12 cellular contexts compared by ENCODE assay signal in genomic region chr2:232439758-232440135, GRCh38. TPM values are rescaled to one million over a fixed set of nuclear protein-coding genes. Genes with fewer than 3 reads are reported as not detected.
DNase-seq lines count a peak whose midpoint lies in the region; ATAC-seq, FAIRE-seq and TF ChIP-seq lines count a peak whose summit lies in the region.
"Had no signal": no experiment of that assay in that cellular context is flagged by ENCODE, and none has a peak within 500 bp of the region (broad histone marks: within the 10 kb centered on the region; RNA-seq: fewer than 3 reads in every experiment).

No MANE protein-coding gene starts in this region.

- H4K91ac ChIP-seq in H1 (replicated peaks; ENCODE audit: insufficient read length, low read length) = no peak overlapping the region

- 0 out of 2 replicates have a peak overlapping the region, but pooled peaks have one; percentile 40 for H2AK5ac ChIP-seq in H1 (ENCODE audit: low read depth, low read length)

- H3K27me3 ChIP-seq in DND-41 (ENCODE audit: insufficient read depth, low read length, poor library complexity) (no peaks in the 10 kb centered on the region), H1 (replicated peaks in 1 of 4; ENCODE audit: control insufficient read depth in 3 of 4, extremely low read depth in 1 of 4, insufficient read depth in 3 of 4, low read length in 3 of 4) (peaks cover 0 to 2% (median 0%) of the 10 kb centered on the region in 4 experiments; a peak in 3 of 7 replicates)
- H3K27me3 ChIP-seq: testis had no signal

- CTCF ChIA-PET in H1 (lab: Charles Lee; ENCODE audit: partially characterized antibody) = interaction anchor here (0.6 to 4.9 kb wide), 55 partner anchors 10 to 659 kb away, joined by 3 to 68 read pairs (median 5); partner anchors contain the start of genes ALPP and CHRND

- POLR2A ChIA-PET in H1 (lab: Charles Lee; ENCODE audit: partially characterized antibody) = interaction anchor here (1.2 to 1.7 kb wide), 7 partner anchors 22 to 72 kb away, joined by 3 to 9 read pairs (median 4); no protein-coding TSS in a partner anchor

- H3K23ac ChIP-seq in H1 (ENCODE audit: insufficient read length) = no peak overlapping the region

- no peak for FAIRE-seq in H1 (lab: Jason Lieb, UNC)

- no peak overlapping the region for H3K4me2 ChIP-seq in DND-41 (ENCODE audit: insufficient read depth, low read length)
- H3K4me2 ChIP-seq in H1 (ENCODE audit: insufficient read depth in 1 of 2, low read depth in 2 of 2, low read length in 2 of 2) = no peak overlapping the region

- TF ChIP-seq POLR2A in H1 (IDR thresholded peaks at IDR 0.05; ENCODE audit: control extremely low read depth in 1 of 2, low read depth in 2 of 2, low read length in 2 of 2) = no peak

- no peak for DNase-seq in DND-41
- no peak for DNase-seq in HFFc6
- DNase-seq in H1 (ENCODE audit: low read depth in 1 of 2, low spot score in 2 of 2) = no peak
- no peak for DNase-seq in neural crest cell (ENCODE audit: low read depth, low spot score)
- no peak for DNase-seq in SW480 (ENCODE audit: low spot score)
- DNase-seq in NCI-H1048 (lab: John Stamatoyannopoulos, UW) = no peak
- DNase-seq: central memory CD4-positive, alpha-beta T cell had no signal

- H3K27ac Mint-ChIP-seq in HFFc6 = no peak overlapping the region
- H3K27ac Mint-ChIP-seq in neural crest cell (ENCODE audit: unreplicated experiment) = no peak overlapping the region

- no peak overlapping the region for H3K4me3 Mint-ChIP-seq in HFFc6
- H3K4me3 Mint-ChIP-seq in neural crest cell = no peak overlapping the region

- H3K36me3 ChIP-seq in DND-41 (ENCODE audit: insufficient read depth, low read length) (no peaks in the 10 kb centered on the region), H1 (ENCODE audit: control insufficient read depth in 2 of 4, insufficient read depth in 4 of 4, low read length in 3 of 4) (no peaks in the 10 kb centered on the region)

- H3K9ac ChIP-seq in DND-41 (ENCODE audit: low read depth, low read length) (no peak overlapping the region), H1 (replicated peaks in 1 of 4; ENCODE audit: extremely low read depth in 1 of 4, low read depth in 3 of 4, low read length in 3 of 4) (no peak overlapping the region)

- no peak overlapping the region for H3K56ac ChIP-seq in H1 (replicated peaks; ENCODE audit: insufficient read length, low read depth, low read length)

- H3K14ac ChIP-seq in H1 (ENCODE audit: insufficient read length) = no peak overlapping the region

- H2BK20ac ChIP-seq in H1 (ENCODE audit: low read length) = peak overlapping the region; percentile 72; the same call in 1 of the 2 replicates

- peak overlapping the region; percentile 71; the same call in 1 of the 2 replicates for H3K18ac ChIP-seq in H1 (ENCODE audit: extremely low read depth, low read length)

- H3K27ac ChIP-seq in DND-41 (ENCODE audit: low read length) (no peak overlapping the region), H1 (ENCODE audit: low read depth, low read length) (no peak overlapping the region)
- H3K27ac ChIP-seq: testis had no signal

- no peak overlapping the region for H2BK120ac ChIP-seq in H1 (replicated peaks; ENCODE audit: low read depth, low read length)

- H3K9me3 ChIP-seq in DND-41 (ENCODE audit: insufficient read depth, low read length, severe bottlenecking) (no peaks in the 10 kb centered on the region), H1 (ENCODE audit: insufficient read depth in 2 of 2, low read depth in 1 of 2, low read length in 1 of 2) (no peaks in the 10 kb centered on the region)
- H3K9me3 ChIP-seq: Caco-2, testis had no signal

- H2BK15ac ChIP-seq in H1 (ENCODE audit: low read length) = no peak overlapping the region

- H3K4me1 ChIP-seq in DND-41 (ENCODE audit: insufficient read depth, low read length) (peaks cover 7% of the 10 kb centered on the region), H1 (replicated peaks in 1 of 4; ENCODE audit: control insufficient read depth in 3 of 4, insufficient read depth in 4 of 4, low read length in 3 of 4) (peaks cover 0 to 8% (median 4%) of the 10 kb centered on the region in 4 experiments; a peak in 4 of 7 replicates)
- H3K4me1 ChIP-seq: testis had no signal

- TF ChIP-seq CTCF in DND-41 (IDR thresholded peaks at IDR 0.05; ENCODE audit: borderline replicate concordance, extremely low read depth, low read length, poor library complexity, severe bottlenecking) = peak; percentile 43
- peak; percentile 78 for TF ChIP-seq CTCF in HFFc6 (IDR thresholded peaks at IDR 0.05)
- no peak for TF ChIP-seq CTCF in H1 (IDR thresholded peaks at IDR 0.05; ENCODE audit: control extremely low read depth in 1 of 3, insufficient read depth in 1 of 3, low read depth in 1 of 3, low read length in 3 of 3)
- TF ChIP-seq CTCF in neural crest cell (conservative IDR thresholded peaks at IDR 0.05) = peak; percentile 53

- H2BK12ac ChIP-seq in H1 (ENCODE audit: low read depth, low read length) = peak overlapping the region; percentile 75; the same call in 1 of the 2 replicates

- H3K79me2 ChIP-seq in DND-41 (ENCODE audit: insufficient read depth, low read length) (no peaks in the 10 kb centered on the region), H1 (ENCODE audit: control insufficient read depth in 1 of 2, insufficient read depth in 2 of 2, low read length in 2 of 2) (no peaks in the 10 kb centered on the region)

- no peak overlapping the region for H3K4ac ChIP-seq in H1 (replicated peaks; ENCODE audit: insufficient read length, low read depth, low read length)

- peaks cover 42% of the 10 kb centered on the region for H3K27me3 Mint-ChIP-seq in HFFc6 (ENCODE audit: insufficient read depth)
- no peaks in the 10 kb centered on the region for H3K27me3 Mint-ChIP-seq in neural crest cell (ENCODE audit: low read depth)

- 34% methylated on average over 3 of the region's 5 CpGs; no CpG with 5 or more reads in 1 of the 2 experiments for WGBS in H1 (ENCODE audit: extremely low coverage in 1 of 2, insufficient coverage in 1 of 2, insufficient read length in 1 of 2, insufficient replicate concordance in 2 of 2, low coverage in 1 of 2, low lambda C conversion rate in 2 of 2, missing lambda C conversion rate in 1 of 2), 2 experiments

- no peak overlapping the region for H4K8ac ChIP-seq in H1 (ENCODE audit: extremely low read depth, insufficient read depth, low read length)

- no peaks in the 10 kb centered on the region for H3K23me2 ChIP-seq in H1 (ENCODE audit: low read depth, low read length)

- no peak overlapping the region for H4K5ac ChIP-seq in H1 (ENCODE audit: insufficient read length, low read depth, low read length)

- H3K4me3 ChIP-seq in DND-41 (ENCODE audit: low read depth in 1 of 2, low read length in 2 of 2) (no peak overlapping the region), H1 (ENCODE audit: extremely low read depth in 1 of 4, insufficient read depth in 2 of 4, low read depth in 3 of 4, low read length in 4 of 4) (no peak overlapping the region)
- H3K4me3 ChIP-seq: testis had no signal

- TF ChIP-seq EP300 in H1 (IDR thresholded peaks at IDR 0.05; ENCODE audit: borderline replicate concordance in 1 of 2, low read depth in 2 of 2, low read length in 2 of 2) = no peak

- H3K4me1 Mint-ChIP-seq in HFFc6 (ENCODE audit: low read depth) (no peaks in the 10 kb centered on the region), neural crest cell (no peaks in the 10 kb centered on the region)

- TF ChIP-seq RAD21 in H1 (IDR thresholded peaks at IDR 0.05 in 1 of 2, conservative IDR thresholded peaks at IDR 0.05 in 1 of 2; ENCODE audit: low read depth in 2 of 2, low read length in 2 of 2) = no peak; a peak in 1 of 4 replicates

- H3K9me3 Mint-ChIP-seq in HFFc6 = no peaks in the 10 kb centered on the region
- no peaks in the 10 kb centered on the region for H3K9me3 Mint-ChIP-seq in neural crest cell

- no peak overlapping the region for H2AFZ ChIP-seq in DND-41 (ENCODE audit: low read depth, low read length)
- no peak overlapping the region for H2AFZ ChIP-seq in H1 (ENCODE audit: low read length)

- no peaks in the 10 kb centered on the region for H3K79me1 ChIP-seq in H1 (ENCODE audit: low read depth, low read length)

- H3K36me3 Mint-ChIP-seq in HFFc6 (ENCODE audit: low read depth) (no peaks in the 10 kb centered on the region), neural crest cell (ENCODE audit: low read depth) (no peaks in the 10 kb centered on the region)

- H4K20me1 ChIP-seq in DND-41 (ENCODE audit: insufficient read depth, low read length) (no peaks in the 10 kb centered on the region), H1 (replicated peaks in 1 of 2; ENCODE audit: control insufficient read depth in 1 of 2, insufficient read depth in 2 of 2, low read length in 2 of 2) (no peaks in the 10 kb centered on the region)

- H2BK5ac ChIP-seq in H1 (ENCODE audit: low read depth, low read length) = peak overlapping the region; percentile 35; the same call in 1 of the 2 replicates

- ATAC-seq in DND-41 (ENCODE audit: insufficient read depth, low read depth) (peak; percentile 9; the same call in 1 of the 3 replicates), GM19455 (IDR thresholded peaks at IDR 0.05; ENCODE audit: unreplicated experiment) (no peak), GM21619 (IDR thresholded peaks at IDR 0.05; ENCODE audit: unreplicated experiment) (no peak)

RNA-seq across cellular contexts. Expression of gene ALPI, which starts 16.2 kb away (rescaled TPM):
- not detected for total RNA-seq in HFFc6 (2021; fragmentation: NEBNext Ultra II Directional; extraction: Animal tissue kit (Norgen Biotek cat#: 25700))
- not detected in 2 replicates for total RNA-seq in H1 (2021; fragmentation: NEBNext Ultra II Directional; extraction: Animal tissue kit (Norgen Biotek cat#: 25700))
- polyA plus RNA-seq in H1 (2011; rRNA removed) = not detected in 2 replicates
- not detected for polyA plus RNA-seq in H1 (2011; cell fraction: cytosol; rRNA removed)
- polyA plus RNA-seq in H1 (2011; cell fraction: nucleus; rRNA removed) = not detected
- polyA plus RNA-seq in H1 (2012, experiment 1 of 2) = not detected in 4 replicates
- polyA plus RNA-seq in H1 (2012, experiment 2 of 2) = not detected
- not detected for polyA plus RNA-seq in H1 (2013, experiment 1 of 2)
- polyA plus RNA-seq in H1 (2013, experiment 2 of 2) = not detected
- polyA minus RNA-seq in H1 (2011; rRNA and poly(A)+ RNA removed) = not detected in 2 replicates
- polyA minus RNA-seq in H1 (2011; cell fraction: cytosol; rRNA and poly(A)+ RNA removed) = not detected
- not detected for polyA minus RNA-seq in H1 (2011; cell fraction: nucleus; rRNA and poly(A)+ RNA removed)
- total RNA-seq in neural crest cell = not detected in 2 replicates
- total RNA-seq: fibroblast of lung had no signal
- polyA plus RNA-seq: fibroblast of lung had no signal

RNA-seq across cellular contexts. Expression of gene ALPG, which starts 33.1 kb away (rescaled TPM):
- not detected for total RNA-seq in HFFc6 (2021; fragmentation: NEBNext Ultra II Directional; extraction: Animal tissue kit (Norgen Biotek cat#: 25700))
- 0.56 and 0.75 TPM in 2 replicates for total RNA-seq in H1 (2021; fragmentation: NEBNext Ultra II Directional; extraction: Animal tissue kit (Norgen Biotek cat#: 25700))
- 2.1 and 3.2 TPM in 2 replicates for polyA plus RNA-seq in H1 (2011; rRNA removed)
- polyA plus RNA-seq in H1 (2011; cell fraction: cytosol; rRNA removed) = 1.2 TPM
- polyA plus RNA-seq in H1 (2011; cell fraction: nucleus; rRNA removed) = 2.3 TPM
- polyA plus RNA-seq in H1 (2012, experiment 1 of 2) = 1.1 to 3.0 TPM (median 2.2 TPM) in 4 replicates
- 1.0 TPM for polyA plus RNA-seq in H1 (2012, experiment 2 of 2)
- 1.4 TPM for polyA plus RNA-seq in H1 (2013, experiment 1 of 2)
- polyA plus RNA-seq in H1 (2013, experiment 2 of 2) = 1.1 TPM
- polyA minus RNA-seq in H1 (2011; rRNA and poly(A)+ RNA removed) = 0.44 and 0.57 TPM in 2 replicates
- polyA minus RNA-seq in H1 (2011; cell fraction: cytosol; rRNA and poly(A)+ RNA removed) = 0.88 TPM
- 0.70 TPM for polyA minus RNA-seq in H1 (2011; cell fraction: nucleus; rRNA and poly(A)+ RNA removed)
- not detected in 2 replicates for total RNA-seq in neural crest cell
- total RNA-seq: fibroblast of lung had no signal
- polyA plus RNA-seq: fibroblast of lung had no signal

RNA-seq across cellular contexts. Expression of gene ECEL1, which starts 47.9 kb away (rescaled TPM):
- total RNA-seq in HFFc6 (2021; fragmentation: NEBNext Ultra II Directional; extraction: Animal tissue kit (Norgen Biotek cat#: 25700)) = not detected
- 6.5 and 7.7 TPM in 2 replicates for total RNA-seq in H1 (2021; fragmentation: NEBNext Ultra II Directional; extraction: Animal tissue kit (Norgen Biotek cat#: 25700))
- polyA plus RNA-seq in H1 (2011; rRNA removed) = 20.2 and 27.9 TPM in 2 replicates
- polyA plus RNA-seq in H1 (2011; cell fraction: cytosol; rRNA removed) = 18.1 TPM
- polyA plus RNA-seq in H1 (2011; cell fraction: nucleus; rRNA removed) = 86.7 TPM
- 5.2 to 12.4 TPM (median 10.2 TPM) in 4 replicates for polyA plus RNA-seq in H1 (2012, experiment 1 of 2)
- 9.9 TPM for polyA plus RNA-seq in H1 (2012, experiment 2 of 2)
- polyA plus RNA-seq in H1 (2013, experiment 1 of 2) = 8.7 TPM
- polyA plus RNA-seq in H1 (2013, experiment 2 of 2) = 7.6 TPM
- 7.0 and 9.2 TPM in 2 replicates for polyA minus RNA-seq in H1 (2011; rRNA and poly(A)+ RNA removed)
- polyA minus RNA-seq in H1 (2011; cell fraction: cytosol; rRNA and poly(A)+ RNA removed) = 7.3 TPM
- polyA minus RNA-seq in H1 (2011; cell fraction: nucleus; rRNA and poly(A)+ RNA removed) = 11.7 TPM
- 42.9 and 43.9 TPM in 2 replicates for total RNA-seq in neural crest cell
- total RNA-seq: fibroblast of lung had no signal
- polyA plus RNA-seq: fibroblast of lung had no signal

Comparison
In these comparisons a context has a peak if more than half of its experiments do, and no peak if none do; other contexts are left out.
1. CTCF ChIP-seq: peak in DND-41 (single experiment), HFFc6 (single experiment) and neural crest cell (single experiment); none in H1 (0 of 3).